12 cellular contexts compared by ENCODE assay signal in genomic region chr5:134906811-134907210, GRCh38. TPM values are rescaled to one million over a fixed set of nuclear protein-coding genes. Genes with fewer than 3 reads are reported as not detected.
A peak's percentile ranks its signal among the peaks of the same experiment; 100 is the strongest.
DNase-seq lines count a peak whose midpoint lies in the region; ATAC-seq and TF ChIP-seq lines count a peak whose summit lies in the region.
"Had no signal": no experiment of that assay in that cellular context is flagged by ENCODE, and none has a peak within 500 bp of the region (broad histone marks: within the 10 kb centered on the region; RNA-seq: fewer than 3 reads in every experiment).

No MANE protein-coding gene starts in this region.

- intact Hi-C loops in activated CD4-positive, alpha-beta T cell treated with anti-CD3 and anti-CD28 coated beads for 36 hours (cut with DNase I, micrococcal nuclease), result loop anchor here in 1 of 2 experiments (5.0 to 10.0 kb wide), 2 partner anchors 382 to 490 kb away; partner anchors contain the start of genes JADE2 and MACROH2A1

- H3K79me2 ChIP-seq in OCI-LY3 (ENCODE audit: low read length), result peaks cover 8% of the 10 kb centered on the region

- peak overlapping the region; percentile 95 for H3K4me3 Mint-ChIP-seq in activated CD4-positive, alpha-beta T cell treated with anti-CD3 and anti-CD28 coated beads for 36 hours
- H3K4me3 Mint-ChIP-seq in activated naive CD8-positive, alpha-beta T cell treated with anti-CD3 and anti-CD28 coated beads, Interleukin-2, amount 50 U/mL, for 24 hours, result peak overlapping the region; percentile 58
- peak overlapping the region; percentile 41 for H3K4me3 Mint-ChIP-seq in progenitor cell of endocrine pancreas (ENCODE audit: low read depth)

- H3K9me3 Mint-ChIP-seq in activated CD4-positive, alpha-beta T cell treated with anti-CD3 and anti-CD28 coated beads for 36 hours (ENCODE audit: low read depth), result no peaks in the 10 kb centered on the region
- H3K9me3 Mint-ChIP-seq in activated naive CD8-positive, alpha-beta T cell treated with anti-CD3 and anti-CD28 coated beads, Interleukin-2, amount 50 U/mL, for 24 hours, result no peaks in the 10 kb centered on the region
- no peaks in the 10 kb centered on the region for H3K9me3 Mint-ChIP-seq in progenitor cell of endocrine pancreas (ENCODE audit: low read depth)

- H3K4me1 Mint-ChIP-seq in activated CD4-positive, alpha-beta T cell treated with anti-CD3 and anti-CD28 coated beads for 36 hours, result peaks cover 19% of the 10 kb centered on the region
- peaks cover 26% of the 10 kb centered on the region for H3K4me1 Mint-ChIP-seq in activated naive CD8-positive, alpha-beta T cell treated with anti-CD3 and anti-CD28 coated beads, Interleukin-2, amount 50 U/mL, for 24 hours
- H3K4me1 Mint-ChIP-seq in progenitor cell of endocrine pancreas (ENCODE audit: low read depth), result peaks cover 2% of the 10 kb centered on the region

- TF ChIP-seq CTCF in OCI-LY3 (IDR thresholded peaks at IDR 0.05; ENCODE audit: low read depth, low read length) (no peak), progenitor cell of endocrine pancreas (IDR thresholded peaks at IDR 0.05; ENCODE audit: unreplicated experiment) (no peak)

- no peaks in the 10 kb centered on the region for H3K27me3 Mint-ChIP-seq in activated CD4-positive, alpha-beta T cell treated with anti-CD3 and anti-CD28 coated beads for 36 hours
- no peaks in the 10 kb centered on the region for H3K27me3 Mint-ChIP-seq in activated naive CD8-positive, alpha-beta T cell treated with anti-CD3 and anti-CD28 coated beads, Interleukin-2, amount 50 U/mL, for 24 hours
- no peaks in the 10 kb centered on the region for H3K27me3 Mint-ChIP-seq in progenitor cell of endocrine pancreas

- CTCF ChIA-PET in activated CD4-positive, alpha-beta T cell treated with anti-CD3 and anti-CD28 coated beads for 36 hours (lab: Charles Lee), result interaction anchor here (0.6 to 3.2 kb wide), 10 partner anchors 9 to 902 kb away, joined by 3 to 11 read pairs (median 4); partner anchors contain the start of genes TXNDC15 and VDAC1

- POLR2A ChIA-PET in activated CD4-positive, alpha-beta T cell treated with anti-CD3 and anti-CD28 coated beads for 36 hours (lab: Charles Lee), result interaction anchor here (1.0 to 1.5 kb wide), 3 partner anchors 20 to 61 kb away, joined by 3 to 4 read pairs (median 3); partner anchors contain the start of genes C5orf24 and TXNDC15

- H3K4me2 ChIP-seq in OCI-LY3 (ENCODE audit: low read length), result peak overlapping the region; percentile 61

- H3K9ac ChIP-seq in OCI-LY3 (ENCODE audit: low read length), result no peak overlapping the region

- ATAC-seq in activated CD4-positive, alpha-beta T cell treated with anti-CD3 and anti-CD28 coated beads for 36 hours, result no peak
- no peak for ATAC-seq in activated naive CD8-positive, alpha-beta T cell treated with anti-CD3 and anti-CD28 coated beads, Interleukin-2, amount 50 U/mL, for 24 hours
- ATAC-seq: left lung had no signal

- no peak for DNase-seq in activated CD4-positive, alpha-beta T cell treated with anti-CD3 and anti-CD28 coated beads for 36 hours
- DNase-seq in activated CD4-positive, alpha-beta T cell treated with anti-CD3 and anti-CD28 coated beads, Interleukin-2, amount 50 U/mL, for 1 hour, result no peak
- DNase-seq in activated naive CD8-positive, alpha-beta T cell treated with anti-CD3 and anti-CD28 coated beads, Interleukin-2, amount 50 U/mL, for 24 hours, result no peak
- DNase-seq in progenitor cell of endocrine pancreas (ENCODE audit: low spot score, unreplicated experiment) (no peak), NOMO-1 treated with DMSO at 0.1 percent for 48 hours (lab: John Stamatoyannopoulos, UW; ENCODE audit: unreplicated experiment) (no peak), NCI-H82 (lab: John Stamatoyannopoulos, UW) (no peak), NCI-H1092 treated with DMSO at 0.1 percent for 48 hours (lab: John Stamatoyannopoulos, UW) (no peak)
- DNase-seq: left lung, RPMI8226, tibial artery had no signal

- no peaks in the 10 kb centered on the region for H4K20me1 ChIP-seq in OCI-LY3 (ENCODE audit: insufficient read depth, low read length)

- H3K27ac Mint-ChIP-seq in activated CD4-positive, alpha-beta T cell treated with anti-CD3 and anti-CD28 coated beads for 36 hours, result peak overlapping the region; percentile 85
- H3K27ac Mint-ChIP-seq in activated naive CD8-positive, alpha-beta T cell treated with anti-CD3 and anti-CD28 coated beads, Interleukin-2, amount 50 U/mL, for 24 hours, result peak overlapping the region; percentile 78
- no peak overlapping the region for H3K27ac Mint-ChIP-seq in progenitor cell of endocrine pancreas

- H3K9me3 ChIP-seq in OCI-LY3 (ENCODE audit: insufficient read depth, low read length), result no peaks in the 10 kb centered on the region
- H3K9me3 ChIP-seq: left lung, tibial artery had no signal

- H3K36me3 ChIP-seq in OCI-LY3 (replicated peaks; ENCODE audit: low read depth, low read length), result peaks cover 3% of the 10 kb centered on the region

- peaks cover 27% of the 10 kb centered on the region for H3K4me1 ChIP-seq in OCI-LY3 (ENCODE audit: low read length)

- peaks cover 14% of the 10 kb centered on the region for H3K36me3 Mint-ChIP-seq in activated CD4-positive, alpha-beta T cell treated with anti-CD3 and anti-CD28 coated beads for 36 hours (ENCODE audit: low read depth)
- H3K36me3 Mint-ChIP-seq in activated naive CD8-positive, alpha-beta T cell treated with anti-CD3 and anti-CD28 coated beads, Interleukin-2, amount 50 U/mL, for 24 hours (ENCODE audit: low read depth), result peaks cover 5% of the 10 kb centered on the region
- H3K36me3 Mint-ChIP-seq in progenitor cell of endocrine pancreas (ENCODE audit: insufficient read depth), result peaks cover 8% of the 10 kb centered on the region

- no peaks in the 10 kb centered on the region for H3K27me3 ChIP-seq in OCI-LY3 (ENCODE audit: low read depth, low read length)
- H3K27me3 ChIP-seq: hepatocyte, left lung, tibial artery had no signal

- H3K4me3 ChIP-seq in OCI-LY3 (ENCODE audit: low read length), result no peak overlapping the region
- H3K4me3 ChIP-seq: hepatocyte, left lung had no signal

- no peak overlapping the region for H3K27ac ChIP-seq in OCI-LY3 (ENCODE audit: low read length)
- H3K27ac ChIP-seq: hepatocyte, left lung had no signal

- no peak overlapping the region for H2AFZ ChIP-seq in OCI-LY3 (ENCODE audit: low read depth, low read length)
- H2AFZ ChIP-seq: hepatocyte had no signal

RNA-seq across cellular contexts. Expression of gene PCBD2, which starts 1.9 kb away (rescaled TPM):
- 10 to 100 TPM; 10.0 to 12.8 TPM for total RNA-seq in activated CD4-positive, alpha-beta T cell treated with anti-CD3 and anti-CD28 coated beads for 36 hours
- total RNA-seq in progenitor cell of endocrine pancreas, result 18.6 and 18.8 TPM in 2 replicates

RNA-seq across cellular contexts. Expression of gene TXNDC15, which starts 32.6 kb away (rescaled TPM):
- total RNA-seq in activated CD4-positive, alpha-beta T cell treated with anti-CD3 and anti-CD28 coated beads for 36 hours, result 10 to 100 TPM; 16.6 to 29.1 TPM
- total RNA-seq in progenitor cell of endocrine pancreas, result 43.9 and 46.5 TPM in 2 replicates

Comparison
In these comparisons a context has a peak if more than half of its experiments do, and no peak if none do; other contexts are left out.
1. H3K4me3 Mint-ChIP-seq: peak in every context shown above with its lines; median percentile 95 in activated CD4-positive, alpha-beta T cell treated with anti-CD3 and anti-CD28 coated beads for 36 hours; 58 in activated naive CD8-positive, alpha-beta T cell treated with anti-CD3 and anti-CD28 coated beads, Interleukin-2, amount 50 U/mL, for 24 hours; 41 in progenitor cell of endocrine pancreas.